15 cellular contexts compared by ENCODE assay signal in the genomic region with DNA sequence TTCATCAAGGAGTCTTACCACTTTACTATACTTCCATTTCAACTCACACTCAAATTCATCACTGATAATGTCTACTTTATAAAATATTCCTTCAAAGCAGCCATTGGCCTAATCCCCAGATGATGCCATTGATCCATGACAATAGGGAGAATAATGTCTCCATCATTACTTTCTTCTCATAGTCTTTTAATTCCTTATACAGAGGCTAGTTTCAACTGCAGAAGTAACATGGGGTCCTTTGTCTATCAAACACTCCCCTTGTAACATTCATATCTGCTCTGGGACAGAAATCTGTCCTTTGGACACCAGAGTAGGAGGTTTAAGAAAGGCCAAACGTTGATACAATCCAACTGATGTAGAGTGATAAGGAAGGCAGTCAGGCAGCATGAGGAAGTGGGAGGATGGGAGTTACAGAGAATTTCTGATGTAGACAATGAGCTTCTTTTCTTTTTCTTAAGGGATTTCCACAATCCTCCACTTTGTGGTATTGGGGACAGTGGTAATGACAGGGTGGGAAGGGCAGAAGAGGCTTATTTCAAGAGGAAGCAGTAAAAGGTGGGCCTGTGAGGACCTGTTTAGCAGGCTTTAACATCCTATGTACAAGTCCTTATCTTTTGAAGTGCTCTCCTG. TPM values are rescaled to one million over a fixed set of nuclear protein-coding genes. Genes with fewer than 3 reads are reported as not detected.
DNase-seq lines count a peak whose midpoint lies in the region; ATAC-seq and TF ChIP-seq lines count a peak whose summit lies in the region.
"Had no signal": no experiment of that assay in that cellular context is flagged by ENCODE, and none has a peak within 500 bp of the region (broad histone marks: within the 10 kb centered on the region; RNA-seq: fewer than 3 reads in every experiment).

No MANE protein-coding gene starts in this region.

- peaks cover 39% of the 10 kb centered on the region for H3K4me1 Mint-ChIP-seq in memory B cell

- H3K27ac Mint-ChIP-seq in memory B cell = peak overlapping the region; percentile 100
- H3K27ac Mint-ChIP-seq: progenitor cell of endocrine pancreas had no signal

- H3K27ac ChIP-seq in BLaER1 treated with 17β-estradiol and CSF1 and Interleukin-3, amounts not matched to agents 10 nM and 100 nM = peak overlapping the region; percentile 43 to 95 (median 84); a peak in 21 of 22 replicates
- peak overlapping the region; percentile 30 to 86 (median 70) for H3K27ac ChIP-seq in Peyer's patch
- H3K27ac ChIP-seq: HL-60 had no signal

- H3K27me3 Mint-ChIP-seq in memory B cell = no peaks in the 10 kb centered on the region

- no peaks in the 10 kb centered on the region for H3K36me3 ChIP-seq in BLaER1 treated with 17β-estradiol and CSF1 and Interleukin-3, amounts not matched to agents 10 nM and 100 nM
- H3K36me3 ChIP-seq in Peyer's patch = no peaks in the 10 kb centered on the region

- TF ChIP-seq CTCF in Peyer's patch (IDR thresholded peaks at IDR 0.05) = no peak

- H3K4me1 ChIP-seq in BLaER1 treated with 17β-estradiol and CSF1 and Interleukin-3, amounts not matched to agents 10 nM and 100 nM = peaks cover 27 to 48% (median 33%) of the 10 kb centered on the region in 10 experiments
- H3K4me1 ChIP-seq in Peyer's patch = no peaks in the 10 kb centered on the region

- DNase-seq in Peyer's patch (no peak), memory B cell (ENCODE audit: low spot score in 2 of 2) (peak; percentile 43 to 51), left colon (no peak), SIG-M5 (lab: John Stamatoyannopoulos, UW) (no peak)
- DNase-seq: amygdala; effector CD4-positive, alpha-beta T cell; NCI-H526 treated with DMSO at 0.1 percent for 48 hours; SK-N-SH had no signal

- H3K9ac ChIP-seq in BLaER1 treated with 17β-estradiol and CSF1 and Interleukin-3, amounts not matched to agents 10 nM and 100 nM = peak overlapping the region in 7 of 11 experiments; percentile 10 to 70 (median 50); a peak in 13 of 22 replicates
- H3K9ac ChIP-seq: SK-N-SH had no signal

- H3K4me3 ChIP-seq in BLaER1 treated with 17β-estradiol and CSF1 and Interleukin-3, amounts not matched to agents 10 nM and 100 nM = no peak overlapping the region
- H3K4me3 ChIP-seq in Peyer's patch = no peak overlapping the region
- H3K4me3 ChIP-seq: lung had no signal

- intact Hi-C loops in left colon (cut with DNase I, micrococcal nuclease) = no loop called here

- peak overlapping the region; percentile 25 to 74 (median 59) for H3K4me2 ChIP-seq in BLaER1 treated with 17β-estradiol and CSF1 and Interleukin-3, amounts not matched to agents 10 nM and 100 nM
- H3K4me2 ChIP-seq: SK-N-SH had no signal

- H3K4me3 Mint-ChIP-seq in memory B cell = peak overlapping the region; percentile 80

- peaks cover 0 to 5% (median 0%) of the 10 kb centered on the region in 11 experiments; a peak in 2 of 22 replicates for H3K9me3 ChIP-seq in BLaER1 treated with 17β-estradiol and CSF1 and Interleukin-3, amounts not matched to agents 10 nM and 100 nM (replicated peaks in 1 of 11)
- no peaks in the 10 kb centered on the region for H3K9me3 ChIP-seq in Peyer's patch
- H3K9me3 ChIP-seq: SK-N-SH had no signal

- no peaks in the 10 kb centered on the region; a peak in 1 of 22 replicates for H3K27me3 ChIP-seq in BLaER1 treated with 17β-estradiol and CSF1 and Interleukin-3, amounts not matched to agents 10 nM and 100 nM
- no peaks in the 10 kb centered on the region for H3K27me3 ChIP-seq in Peyer's patch

- no peak for TF ChIP-seq POLR2A in Peyer's patch (IDR thresholded peaks at IDR 0.05)

- no peaks in the 10 kb centered on the region for H4K20me1 ChIP-seq in BLaER1 treated with 17β-estradiol and CSF1 and Interleukin-3, amounts not matched to agents 10 nM and 100 nM

- H3K36me3 Mint-ChIP-seq in memory B cell = peaks cover 2% of the 10 kb centered on the region

- peaks cover 3% of the 10 kb centered on the region for H3K9me3 Mint-ChIP-seq in memory B cell

- ATAC-seq in GM18519 (IDR thresholded peaks at IDR 0.05; ENCODE audit: low FRiP score, unreplicated experiment) = peak; percentile 2
- no peak for ATAC-seq in memory B cell (ENCODE audit: low read depth)
- ATAC-seq in left colon = no peak
- ATAC-seq in HG03196 (IDR thresholded peaks at IDR 0.05; ENCODE audit: unreplicated experiment) = no peak
- no peak for ATAC-seq in HG03571 (IDR thresholded peaks at IDR 0.05; ENCODE audit: unreplicated experiment)

RNA-seq across cellular contexts. Expression of gene HLA-DOA, which starts 18.9 kb away (rescaled TPM):
- 10 to 100 TPM in 1 of 4 donors, 1 to 10 TPM in 1, under 1 TPM in 1, not detected in 1; 0.95 to 26.4 (median 1.5) TPM for total RNA-seq in Peyer's patch
- 1 to 10 TPM in 1 of 2 donors, under 1 TPM in 1; 0.92 to 4.7 TPM for total RNA-seq in left colon

RNA-seq across cellular contexts. Expression of gene HLA-DPA1, which starts 45.1 kb away (rescaled TPM):
- total RNA-seq in Peyer's patch (10 to 100 TPM; 14.6 to 70.1 (median 50.4) TPM), left colon (100 to 1,000 TPM in 1 of 2 donors, 10 to 100 TPM in 1; 14.8 to 103 TPM)

RNA-seq across cellular contexts. Expression of gene HLA-DPB1, which starts 47.5 kb away (rescaled TPM):
- total RNA-seq in Peyer's patch = 100 to 1,000 TPM in 1 of 4 donors, 10 to 100 TPM in 2, 1 to 10 TPM in 1; 9.5 to 104 (median 19.7) TPM
- 10 to 100 TPM; 15.1 to 65.5 TPM for total RNA-seq in left colon

RNA-seq across cellular contexts. Expression of gene BRD2, which starts 59.9 kb away (rescaled TPM):
- 100 to 1,000 TPM; 146 to 525 (median 205) TPM for total RNA-seq in Peyer's patch
- total RNA-seq in left colon = 100 to 1,000 TPM; 128 TPM

Comparison
In these comparisons a context has a peak if more than half of its experiments do, and no peak if none do; other contexts are left out.
1. DNase-seq: peak in memory B cell (2 of 2); none in Peyer's patch (0 of 3), left colon (0 of 2) and SIG-M5 (single experiment).